ENCODE assay signal across 8 cellular contexts in genomic region chr14:54509546-54510501, GRCh38.
DNase-seq lines count a peak whose midpoint lies in the region; ATAC-seq, FAIRE-seq and TF ChIP-seq lines count a peak whose summit lies in the region.

CGRRF1 (plus strand) TSS chr14:54509906; CDS start chr14:54509960, 54 bp downstream.

- DNase-seq in DMS 273 treated with DMSO at 0.1 percent for 48 hours (lab: John Stamatoyannopoulos, UW): peak; percentile 94
- DNase-seq in HuH-7 (ENCODE audit: low spot score): peak; percentile 93
- peak; percentile 97 for DNase-seq in activated CD8-positive, alpha-beta memory T cell treated with anti-CD3 and anti-CD28 coated beads, Interleukin-2, amount 50 U/mL, for 4 hours
- peak; percentile 98 for DNase-seq in midbrain (lab: John Stamatoyannopoulos, UW)
- DNase-seq in stimulated activated CD8-positive, alpha-beta memory T cell treated with anti-CD3 and anti-CD28 coated beads, Interleukin-2, amount 100 ng/mL, for 1 hour (ENCODE audit: low read depth in 2 of 2): peak; percentile 90 to 95

- peak within 1 kb of the TSS; percentile 97 for H3K4me3 ChIP-seq in OCI-LY1 (ENCODE audit: low read depth, low read length, poor library complexity, severe bottlenecking)

- H3K9me2 ChIP-seq in OCI-LY1 (ENCODE audit: low read depth, low read length): no peaks in the 10 kb centered on the region

- H3K9me3 ChIP-seq in OCI-LY1 (ENCODE audit: low read length): no peaks in the 10 kb centered on the region

- FAIRE-seq in endometrium (lab: Jason Lieb, UNC): peak; percentile 91

- no peaks in the 10 kb centered on the region for H3K27me3 ChIP-seq in OCI-LY1 (ENCODE audit: insufficient read depth, low read length)

- no peaks in the 10 kb centered on the region for H3K79me2 ChIP-seq in OCI-LY1 (ENCODE audit: insufficient read depth, low read length)

- H3K36me3 ChIP-seq in OCI-LY1 (ENCODE audit: insufficient read depth, low read length): no peaks in the 10 kb centered on the region; the same call in 1 of the 2 replicates

- H3F3A ChIP-seq in OCI-LY1 (ENCODE audit: insufficient read depth, low read length): no peaks in the 10 kb centered on the region

- H3K9ac ChIP-seq in OCI-LY1 (ENCODE audit: low read length): peak within 1 kb of the TSS; percentile 88

- peak within 1 kb of the TSS; percentile 99 for H3K4me2 ChIP-seq in OCI-LY1 (ENCODE audit: low read length)

- H4K20me1 ChIP-seq in OCI-LY1 (ENCODE audit: insufficient read depth, low read length): no peaks in the 10 kb centered on the region

- peak within 1 kb of the TSS; percentile 86 for H2AFZ ChIP-seq in OCI-LY1 (ENCODE audit: low read length)

- TF ChIP-seq CTCF in OCI-LY1 (IDR thresholded peaks at IDR 0.05; ENCODE audit: low read length): peak; percentile 39

- no peak within 1 kb of the TSS for H3K27ac ChIP-seq in OCI-LY1 (ENCODE audit: low read depth, low read length, poor library complexity, severe bottlenecking)

- ATAC-seq in GM21515 (IDR thresholded peaks at IDR 0.05; ENCODE audit: unreplicated experiment): peak; percentile 92

- peaks cover 23% of the 10 kb centered on the region for H3K4me1 ChIP-seq in OCI-LY1 (ENCODE audit: insufficient read depth, low read length, severe bottlenecking)
